Comparison of ENCODE assay signal across 12 cellular contexts in genomic region chr14:50775357-50775756, GRCh38. TPM values are rescaled to one million over a fixed set of nuclear protein-coding genes. Genes with fewer than 3 reads are reported as not detected.
DNase-seq lines count a peak whose midpoint lies in the region; ATAC-seq and TF ChIP-seq lines count a peak whose summit lies in the region.
"Had no signal": no experiment of that assay in that cellular context is flagged by ENCODE, and none has a peak within 500 bp of the region (broad histone marks: within the 10 kb centered on the region; RNA-seq: fewer than 3 reads in every experiment).

No MANE protein-coding gene starts in this region.

- H3K27me3 Mint-ChIP-seq in activated T-cell treated with anti-CD3 and anti-CD28 coated beads, Interleukin-2, amount 50 U/mL, for 24 hours = no peaks in the 10 kb centered on the region

- H3K4me3 Mint-ChIP-seq in activated T-cell treated with anti-CD3 and anti-CD28 coated beads, Interleukin-2, amount 50 U/mL, for 24 hours = no peak overlapping the region

- peaks cover 2% of the 10 kb centered on the region for H3K36me3 ChIP-seq in kidney epithelial cell (ENCODE audit: control insufficient read depth, insufficient read depth, low read length)
- no peaks in the 10 kb centered on the region for H3K36me3 ChIP-seq in uterus

- H3K9me3 ChIP-seq in uterus = no peaks in the 10 kb centered on the region
- H3K9me3 ChIP-seq: mucosa of descending colon had no signal

- H3K9me3 Mint-ChIP-seq in activated T-cell treated with anti-CD3 and anti-CD28 coated beads, Interleukin-2, amount 50 U/mL, for 24 hours = no peaks in the 10 kb centered on the region

- H3K36me3 Mint-ChIP-seq in activated T-cell treated with anti-CD3 and anti-CD28 coated beads, Interleukin-2, amount 50 U/mL, for 24 hours (ENCODE audit: low read depth) = peaks cover 72% of the 10 kb centered on the region

- TF ChIP-seq CTCF in kidney epithelial cell (IDR thresholded peaks at IDR 0.05; ENCODE audit: insufficient read depth, low read length, poor library complexity, severe bottlenecking) (no peak), uterus (IDR thresholded peaks at IDR 0.05) (no peak)

- TF ChIP-seq POLR2A in uterus (IDR thresholded peaks at IDR 0.05) = no peak

- H3K4me3 ChIP-seq in kidney epithelial cell (ENCODE audit: low read depth, low read length) (no peak overlapping the region), uterus (no peak overlapping the region)
- H3K4me3 ChIP-seq: mucosa of descending colon had no signal

- DNase-seq in activated T-cell treated with anti-CD3 and anti-CD28 coated beads, Interleukin-2, amount 50 U/mL, for 24 hours = no peak
- no peak for DNase-seq in activated T-cell treated with anti-CD3 and anti-CD28 coated beads for 4 hours
- DNase-seq in astrocyte of the hippocampus (ENCODE audit: low read depth, low spot score) = peak; percentile 81
- peak; percentile 76 for DNase-seq in kidney epithelial cell (ENCODE audit: low read depth)
- no peak for DNase-seq in uterus
- no peak for DNase-seq in T-helper 9 cell
- DNase-seq in activated CD8-positive, alpha-beta memory T cell treated with anti-CD3 and anti-CD28 coated beads, Interleukin-2, amount 50 U/mL, for 4 hours = no peak
- DNase-seq: mucosa of descending colon; NCI-H1694 treated with DMSO at 0.1 percent for 48 hours; stimulated activated CD4-positive, alpha-beta T cell treated with anti-CD3 and anti-CD28 coated beads, Interleukin-4, amount 100 ng/mL, for 4 hours had no signal

- peaks cover 36% of the 10 kb centered on the region for H3K4me1 Mint-ChIP-seq in activated T-cell treated with anti-CD3 and anti-CD28 coated beads, Interleukin-2, amount 50 U/mL, for 24 hours (ENCODE audit: low read depth)

- peak overlapping the region; percentile 54 to 57 for H3K27ac ChIP-seq in uterus
- H3K27ac ChIP-seq: 22Rv1 had no signal

- no peaks in the 10 kb centered on the region for H3K4me1 ChIP-seq in uterus

- intact Hi-C loops in uterus (cut with DNase I; ENCODE audit: low total_unique reads) = no loop called here

- H3K27ac Mint-ChIP-seq in activated T-cell treated with anti-CD3 and anti-CD28 coated beads, Interleukin-2, amount 50 U/mL, for 24 hours = peak overlapping the region; percentile 7

- ATAC-seq in HG02884 (IDR thresholded peaks at IDR 0.05; ENCODE audit: unreplicated experiment) = no peak
- ATAC-seq: mucosa of descending colon had no signal

- H3K27me3 ChIP-seq in kidney epithelial cell (ENCODE audit: control insufficient read depth, insufficient read depth, low read length) (no peaks in the 10 kb centered on the region), uterus (no peaks in the 10 kb centered on the region)

RNA-seq across cellular contexts. Expression of gene NIN, which starts 55.6 kb away (rescaled TPM):
- 27.7 and 28.9 TPM in 2 replicates for total RNA-seq in kidney epithelial cell
- total RNA-seq in uterus = 10 to 100 TPM in 3 of 4 donors, 1 to 10 TPM in 1; 8.8 to 45.6 (median 34.2) TPM

Comparison
In these comparisons a context has a peak if more than half of its experiments do, and no peak if none do; other contexts are left out.
1. DNase-seq: peak in astrocyte of the hippocampus (single experiment) and kidney epithelial cell (single experiment); none in activated T-cell treated with anti-CD3 and anti-CD28 coated beads, Interleukin-2, amount 50 U/mL, for 24 hours (single experiment), activated T-cell treated with anti-CD3 and anti-CD28 coated beads for 4 hours (single experiment), uterus (0 of 2), T-helper 9 cell (single experiment) and activated CD8-positive, alpha-beta memory T cell treated with anti-CD3 and anti-CD28 coated beads, Interleukin-2, amount 50 U/mL, for 4 hours (single experiment).